5 cellular contexts compared by ENCODE assay signal in the genomic region with DNA sequence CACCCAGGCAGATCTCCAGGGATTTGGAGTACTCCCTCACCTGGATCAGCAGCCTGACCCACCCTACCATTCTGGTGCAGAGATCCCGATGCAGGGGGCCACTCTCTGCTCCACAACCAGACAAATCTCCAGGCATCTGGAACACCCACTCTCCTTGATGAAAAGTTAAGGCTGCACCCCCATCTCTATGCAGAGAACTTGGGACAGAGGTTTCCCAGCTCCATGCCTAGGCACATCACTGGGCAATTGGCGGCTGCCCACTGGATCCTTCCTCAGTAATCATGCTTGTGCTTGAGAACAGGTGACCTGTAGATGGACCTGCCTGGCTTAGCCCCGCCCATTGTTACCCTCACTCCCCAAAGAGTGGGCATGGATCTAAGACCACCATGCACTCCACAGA.
"Had no signal": no experiment of that assay in that cellular context is flagged by ENCODE, and none has a peak within 500 bp of the region (broad histone marks: within the 10 kb centered on the region; RNA-seq: fewer than 3 reads in every experiment).

No MANE protein-coding gene starts in this region.

- ATAC-seq: HepG2, K562 had no signal

- DNase-seq: IMR-90, KBM-7 had no signal

- H3K27ac ChIP-seq: HL-60 had no signal

- H3K4me3 ChIP-seq: K562 had no signal
